8 cellular contexts compared by ENCODE assay signal in the genomic region with DNA sequence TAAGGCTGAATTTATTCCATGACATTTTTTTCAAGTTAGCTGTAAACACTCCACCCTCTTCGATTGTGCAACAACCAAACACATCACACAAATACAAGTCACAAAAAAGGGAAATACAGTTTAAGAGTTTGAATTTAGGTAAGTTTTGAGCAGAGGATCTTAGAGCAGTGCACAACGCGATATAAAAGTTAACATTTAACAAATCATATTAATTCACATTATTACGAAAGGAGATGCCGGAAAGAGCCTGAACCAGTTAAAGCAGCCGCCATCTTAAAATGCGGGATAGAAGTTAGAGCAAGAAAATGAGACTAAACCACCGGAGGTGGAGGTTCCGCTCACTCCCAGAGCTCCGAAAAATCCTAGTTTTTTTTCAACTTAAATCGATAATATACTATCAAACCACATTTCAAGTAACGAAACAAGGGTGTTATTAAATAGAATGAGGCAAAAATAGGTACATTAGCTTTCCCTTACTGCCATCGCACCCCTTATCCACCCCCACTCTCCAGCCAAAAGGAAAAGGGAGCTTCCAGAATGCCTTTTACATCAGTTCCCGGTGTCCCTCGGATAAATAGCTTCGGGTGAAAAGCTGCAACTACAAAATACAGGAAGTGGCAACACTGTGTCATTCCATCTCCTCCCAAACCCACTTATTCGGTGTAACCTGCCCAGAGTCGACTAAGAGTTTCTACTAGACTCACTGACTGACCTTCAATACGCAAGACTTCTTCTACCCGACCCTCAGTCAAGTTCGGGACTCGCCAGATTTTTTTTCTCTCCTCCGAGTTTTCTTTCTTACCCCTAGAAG. TPM values are rescaled to one million over a fixed set of nuclear protein-coding genes. Genes with fewer than 3 reads are reported as not detected.
DNase-seq lines count a peak whose midpoint lies in the region; ATAC-seq and TF ChIP-seq lines count a peak whose summit lies in the region.

No MANE protein-coding gene starts in this region.

- peaks cover 11% of the 10 kb centered on the region for H3K36me3 Mint-ChIP-seq in WTC11
- H3K36me3 Mint-ChIP-seq in endothelial cell (ENCODE audit: low read depth, unreplicated experiment), result peaks cover 12% of the 10 kb centered on the region

- CTCF ChIA-PET in WTC11 (lab: Charles Lee), result no interaction called here

- no peaks in the 10 kb centered on the region for H3K36me3 ChIP-seq in mucosa of stomach (ENCODE audit: control insufficient read depth, insufficient read depth, low read length)

- H3K27me3 Mint-ChIP-seq in WTC11 (ENCODE audit: low read depth) (no peaks in the 10 kb centered on the region), endothelial cell (ENCODE audit: unreplicated experiment) (peaks cover 17% of the 10 kb centered on the region)

- peaks cover 22% of the 10 kb centered on the region for H3K4me1 ChIP-seq in mucosa of stomach (ENCODE audit: control insufficient read depth, insufficient read depth, low read length)

- peak overlapping the region; percentile 94 for H3K4me3 ChIP-seq in mucosa of stomach (ENCODE audit: low read length)

- TF ChIP-seq CTCF in WTC11 (IDR thresholded peaks at IDR 0.05) (no peak), endothelial cell (IDR thresholded peaks at IDR 0.05; ENCODE audit: unreplicated experiment) (no peak)

- no peaks in the 10 kb centered on the region for H3K9me3 ChIP-seq in mucosa of stomach (ENCODE audit: control insufficient read depth, low read length)

- POLR2A ChIA-PET in WTC11 (lab: Charles Lee), result interaction anchor here (0.6 to 6.0 kb wide), 4 partner anchors 9 to 64 kb away, joined by 5 to 113 read pairs (median 8); partner anchors contain the start of genes CISD2 and MANBA

- peaks cover 52% of the 10 kb centered on the region for H3K4me1 Mint-ChIP-seq in WTC11
- H3K4me1 Mint-ChIP-seq in endothelial cell (ENCODE audit: unreplicated experiment), result peaks cover 38% of the 10 kb centered on the region

- ATAC-seq in WTC11 (no peak), GM18858 (IDR thresholded peaks at IDR 0.05; ENCODE audit: unreplicated experiment) (no peak), HG02571 (IDR thresholded peaks at IDR 0.05; ENCODE audit: unreplicated experiment) (no peak)

- H3K27me3 ChIP-seq in mucosa of stomach (ENCODE audit: control insufficient read depth, insufficient read depth, low read length), result no peaks in the 10 kb centered on the region

- H3K27ac Mint-ChIP-seq in WTC11 (no peak overlapping the region), endothelial cell (ENCODE audit: unreplicated experiment) (no peak overlapping the region)

- H3K4me3 Mint-ChIP-seq in WTC11, result no peak overlapping the region
- no peak overlapping the region for H3K4me3 Mint-ChIP-seq in endothelial cell (ENCODE audit: unreplicated experiment)

- DNase-seq in activated effector memory CD4-positive, alpha-beta T cell treated with anti-CD3 and anti-CD28 coated beads, Interleukin-2, amount 50 U/mL, for 16 hours, result peak; percentile 66
- DNase-seq in activated effector memory CD4-positive, alpha-beta T cell treated with Interleukin-2 at 50 U/mL for 16 hours, result no peak
- DNase-seq in NCI-H1092 (lab: John Stamatoyannopoulos, UW) (peak; percentile 11), WTC11 (ENCODE audit: low spot score) (no peak), endothelial cell (ENCODE audit: low spot score) (peak; percentile 48)

- H3K9me3 Mint-ChIP-seq in WTC11, result no peaks in the 10 kb centered on the region
- H3K9me3 Mint-ChIP-seq in endothelial cell (ENCODE audit: unreplicated experiment), result no peaks in the 10 kb centered on the region

- peak overlapping the region; percentile 99 for H3K9ac ChIP-seq in mucosa of stomach (ENCODE audit: low read length)

TF ChIP-seq in WTC11, 78 proteins besides CTCF, POLR2A, EP300 and RAD21:
- TF ChIP-seq GABPB1 (CRISPR knock-in tag; IDR thresholded peaks at IDR 0.05) (0 out of 2 replicates have a peak, but pooled peaks have one; percentile 22), FOXK1 (CRISPR knock-in tag; IDR thresholded peaks at IDR 0.05) (peak; percentile 44; the same call in 1 of the 2 replicates), PRDM15 (CRISPR knock-in tag; IDR thresholded peaks at IDR 0.05) (peak; percentile 79), E2F5 (CRISPR knock-in tag; IDR thresholded peaks at IDR 0.05) (no peak), MYBL2 (CRISPR knock-in tag; IDR thresholded peaks at IDR 0.05) (no peak), FOXJ3 (CRISPR knock-in tag; IDR thresholded peaks at IDR 0.05; ENCODE audit: borderline replicate concordance) (no peak), HMGXB4 (CRISPR knock-in tag; IDR thresholded peaks at IDR 0.05) (peak; percentile 22; the same call in 1 of the 2 replicates)

RNA-seq across cellular contexts. Expression of gene UBE2D3, which starts 1.9 kb away (rescaled TPM):
- total RNA-seq in WTC11 (2021) (326 to 351 TPM (median 334 TPM) in 3 replicates), endothelial cell (ENCODE audit: unreplicated experiment) (370 TPM)

RNA-seq across cellular contexts. Expression of gene CISD2, which starts 43.3 kb away (rescaled TPM):
- total RNA-seq in WTC11 (2021), result 30.0 to 36.6 TPM (median 36.2 TPM) in 3 replicates
- 27.2 TPM for total RNA-seq in endothelial cell (ENCODE audit: unreplicated experiment)

Comparison
In these comparisons a context has a peak if more than half of its experiments do, and no peak if none do; other contexts are left out.
1. DNase-seq: peak in activated effector memory CD4-positive, alpha-beta T cell treated with anti-CD3 and anti-CD28 coated beads, Interleukin-2, amount 50 U/mL, for 16 hours (single experiment), NCI-H1092 (single experiment) and endothelial cell (single experiment); none in activated effector memory CD4-positive, alpha-beta T cell treated with Interleukin-2 at 50 U/mL for 16 hours (single experiment) and WTC11 (single experiment).